11 cellular contexts compared by ENCODE assay signal in the genomic region with DNA sequence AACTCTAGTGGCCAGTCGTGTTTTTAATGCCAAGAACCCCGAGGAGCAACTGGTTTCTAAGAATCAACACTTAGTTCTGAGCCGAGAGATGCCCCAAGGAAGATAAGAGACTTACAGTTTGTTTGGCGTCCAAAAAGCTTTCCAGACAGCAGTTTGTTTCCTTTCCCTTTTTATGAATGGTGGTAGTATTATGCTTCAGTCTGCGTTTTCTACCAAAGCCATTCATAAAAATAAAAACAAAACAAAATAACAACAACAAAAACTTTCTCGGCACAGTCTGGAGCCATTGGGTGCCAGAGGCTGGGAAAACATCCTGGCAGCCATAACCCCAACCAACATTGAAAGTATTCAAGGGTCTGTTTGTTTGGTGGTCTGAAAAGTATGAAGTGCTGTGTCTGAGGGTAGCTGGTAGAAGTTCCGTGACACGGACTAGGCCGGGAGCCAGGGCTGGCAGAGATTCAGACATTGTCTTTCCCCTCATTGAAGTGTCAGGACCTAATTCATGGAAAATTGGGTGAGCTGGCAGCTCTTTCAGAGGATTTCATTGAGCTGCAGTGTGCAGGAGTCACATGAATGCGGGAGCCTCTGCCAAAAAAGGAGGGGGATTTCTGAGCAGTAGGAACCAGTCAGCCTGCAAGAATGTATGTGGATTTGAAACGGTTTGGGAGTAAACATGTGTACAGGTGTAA.
DNase-seq lines count a peak whose midpoint lies in the region; ATAC-seq and TF ChIP-seq lines count a peak whose summit lies in the region.
"Had no signal": no experiment of that assay in that cellular context is flagged by ENCODE, and none has a peak within 500 bp of the region (broad histone marks: within the 10 kb centered on the region; RNA-seq: fewer than 3 reads in every experiment).

No MANE protein-coding gene starts in this region.

- no peaks in the 10 kb centered on the region for H3K9me3 ChIP-seq in SK-N-MC (ENCODE audit: low read depth, low read length)
- H3K9me3 ChIP-seq: ascending aorta had no signal

- H3K9ac ChIP-seq in SK-N-MC (ENCODE audit: insufficient read length), result no peak overlapping the region

- ATAC-seq in HG03025 (IDR thresholded peaks at IDR 0.05; ENCODE audit: low FRiP score, unreplicated experiment), result no peak
- ATAC-seq: GM12878 had no signal

- DNase-seq in EL, result peak; percentile 97
- no peak for DNase-seq in SK-N-MC (ENCODE audit: low read depth, low spot score)
- peak; percentile 65 for DNase-seq in globus pallidus (ENCODE audit: low spot score)
- DNase-seq in posterior cingulate gyrus, result peak in 9 of 10 donors; percentile 20 to 88 (median 46)
- no peak for DNase-seq in GM20000 (ENCODE audit: low spot score)
- no peak for DNase-seq in NCI-H1436 (lab: John Stamatoyannopoulos, UW)
- DNase-seq in stimulated activated CD4-positive, alpha-beta T cell treated with anti-CD3 and anti-CD28 coated beads, Interleukin-2, amount 100 ng/mL, for 48 hours, result no peak
- DNase-seq: NCI-H187 had no signal

- intact Hi-C loops in posterior cingulate gyrus (cut with DNase I), result no loop called here

- TF ChIP-seq CTCF in GM20000 (IDR thresholded peaks at IDR 0.05; ENCODE audit: extremely low read depth, missing control alignments), result no peak

- H3K27ac ChIP-seq in SK-N-MC, result no peak overlapping the region
- H3K27ac ChIP-seq: ascending aorta had no signal

- 0 out of 2 replicates have a peak overlapping the region, but pooled peaks have one; percentile 5 for H3K4me3 ChIP-seq in SK-N-MC
- H3K4me3 ChIP-seq: ascending aorta, GM12878 had no signal

- H3K36me3 ChIP-seq in SK-N-MC (ENCODE audit: insufficient read depth, low read length), result no peaks in the 10 kb centered on the region
- H3K36me3 ChIP-seq: ascending aorta had no signal

Comparison
In these comparisons a context has a peak if more than half of its experiments do, and no peak if none do; other contexts are left out.
1. DNase-seq: peak in EL (single experiment), globus pallidus (single experiment) and posterior cingulate gyrus (9 of 10); none in SK-N-MC (single experiment), GM20000 (single experiment), NCI-H1436 (single experiment) and stimulated activated CD4-positive, alpha-beta T cell treated with anti-CD3 and anti-CD28 coated beads, Interleukin-2, amount 100 ng/mL, for 48 hours (0 of 2).